Comparison of ENCODE assay signal across 1 cellular context in genomic region chr9:34049630-34050384, GRCh38.
TF ChIP-seq lines count a peak whose summit lies in the region.

No MANE protein-coding gene starts in this region.

TF ChIP-seq in HCT116, 20 proteins besides CTCF, POLR2A, EP300 and RAD21 (continued from another document):
- TF ChIP-seq ZBTB33 (IDR thresholded peaks at IDR 0.05; ENCODE audit: extremely low read depth, insufficient replicate concordance, low read length): no peak
